ENCODE assay signal across 8 cellular contexts in genomic region chr7:5532520-5533335, GRCh38. TPM values are rescaled to one million over a fixed set of nuclear protein-coding genes. Genes with fewer than 3 reads are reported as not detected.
DNase-seq lines count a peak whose midpoint lies in the region; ATAC-seq and TF ChIP-seq lines count a peak whose summit lies in the region.

No MANE protein-coding gene starts in this region.

- intact Hi-C loops in naive thymus-derived CD4-positive, alpha-beta T cell (cut with micrococcal nuclease) = no loop called here
- intact Hi-C loops in aorta (cut with DNase I) = no loop called here

- H3K9me3 ChIP-seq in SU-DHL-6 (ENCODE audit: insufficient read depth, low read length) (no peaks in the 10 kb centered on the region), aorta (ENCODE audit: control insufficient read depth, low read length) (no peaks in the 10 kb centered on the region)
- no peaks in the 10 kb centered on the region for H3K9me3 ChIP-seq in naive thymus-derived CD4-positive, alpha-beta T cell (ENCODE audit: control insufficient read depth in 2 of 3, low read length in 3 of 3)

- peak in 2 of 3 experiments; percentile 21 to 33 for DNase-seq in effector memory CD8-positive, alpha-beta T cell
- DNase-seq in naive thymus-derived CD4-positive, alpha-beta T cell = peak; percentile 24 to 58 (median 39)
- DNase-seq in aorta (peak; percentile 83 to 84), T-helper 9 cell (no peak), T1000 (lab: John Stamatoyannopoulos, UW) (no peak)

- WGBS in aorta, 2 donors = 58 to 60% methylated on average over 19 of the region's 19 CpGs

- peak overlapping the region; percentile 99 for H3K9ac ChIP-seq in SU-DHL-6 (ENCODE audit: low read length)

- H3K27me3 ChIP-seq in SU-DHL-6 (ENCODE audit: low read length) = no peaks in the 10 kb centered on the region
- H3K27me3 ChIP-seq in naive thymus-derived CD4-positive, alpha-beta T cell (ENCODE audit: control insufficient read depth in 2 of 2, insufficient read depth in 2 of 2, low read length in 2 of 2) = no peaks in the 10 kb centered on the region
- peaks cover 0 to 2% of the 10 kb centered on the region in 2 donors for H3K27me3 ChIP-seq in aorta (ENCODE audit: control insufficient read depth in 1 of 2, insufficient read depth in 2 of 2, low read length in 1 of 2)

- CTCF ChIA-PET in naive thymus-derived CD4-positive, alpha-beta T cell (lab: Charles Lee) = interaction anchor here (0.7 to 2.1 kb wide), 3 partner anchors 21 to 173 kb away, joined by 4 to 9 read pairs (median 7); no protein-coding TSS in a partner anchor

- peaks cover 13% of the 10 kb centered on the region; the same call in 1 of the 2 replicates for H4K20me1 ChIP-seq in SU-DHL-6 (ENCODE audit: low read depth, low read length)

- H3K27ac ChIP-seq in SU-DHL-6 (ENCODE audit: low read depth, low read length) (peak overlapping the region; percentile 97), aorta (ENCODE audit: low read depth in 1 of 2, low read length in 2 of 2) (peak overlapping the region; percentile 40 to 96)
- H3K27ac ChIP-seq in naive thymus-derived CD4-positive, alpha-beta T cell (ENCODE audit: low read depth, low read length) = peak overlapping the region; percentile 99

- no peaks in the 10 kb centered on the region for H3K9me2 ChIP-seq in SU-DHL-6 (replicated peaks; ENCODE audit: insufficient read depth, low read length)

- ATAC-seq in GM19035 (IDR thresholded peaks at IDR 0.05; ENCODE audit: unreplicated experiment) (peak; percentile 27), HG03103 (IDR thresholded peaks at IDR 0.05; ENCODE audit: low read depth, unreplicated experiment) (peak; percentile 21), aorta (ENCODE audit: low FRiP score) (no peak)
- no peak for ATAC-seq in effector memory CD8-positive, alpha-beta T cell (replicated peaks)
- ATAC-seq in naive thymus-derived CD4-positive, alpha-beta T cell = no peak

- H2AFZ ChIP-seq in SU-DHL-6 (ENCODE audit: low read depth, low read length, severe bottlenecking) = peak overlapping the region; percentile 4

- H3K27ac Mint-ChIP-seq in effector memory CD8-positive, alpha-beta T cell = peak overlapping the region; percentile 97 to 99
- H3K27ac Mint-ChIP-seq in naive thymus-derived CD4-positive, alpha-beta T cell = peak overlapping the region; percentile 86 to 96 (median 93)

- peak overlapping the region; percentile 94 for H3K4me2 ChIP-seq in SU-DHL-6 (ENCODE audit: low read depth, low read length, poor library complexity, severe bottlenecking)

- H3F3A ChIP-seq in SU-DHL-6 (ENCODE audit: insufficient read depth) = peaks cover 44% of the 10 kb centered on the region

- peaks cover 9 to 14% of the 10 kb centered on the region in 2 donors for H3K4me1 ChIP-seq in naive thymus-derived CD4-positive, alpha-beta T cell (ENCODE audit: control insufficient read depth in 2 of 2, insufficient read depth in 2 of 2, low read length in 2 of 2)
- no peaks in the 10 kb centered on the region for H3K4me1 ChIP-seq in aorta (ENCODE audit: control insufficient read depth in 1 of 2, insufficient read depth in 2 of 2, low read length in 2 of 2)

- POLR2A ChIA-PET in naive thymus-derived CD4-positive, alpha-beta T cell (lab: Charles Lee) = interaction anchor here (0.6 to 1.5 kb wide), 7 partner anchors 9 to 169 kb away, joined by 3 to 8 read pairs (median 4); no protein-coding TSS in a partner anchor

- no peaks in the 10 kb centered on the region for H3K27me3 Mint-ChIP-seq in effector memory CD8-positive, alpha-beta T cell
- peaks cover 0 to 13% (median 0%) of the 10 kb centered on the region in 5 donors for H3K27me3 Mint-ChIP-seq in naive thymus-derived CD4-positive, alpha-beta T cell

- peaks cover 21% of the 10 kb centered on the region for H3K36me3 ChIP-seq in SU-DHL-6 (ENCODE audit: low read length)
- peaks cover 15 to 26% (median 18%) of the 10 kb centered on the region in 3 experiments for H3K36me3 ChIP-seq in naive thymus-derived CD4-positive, alpha-beta T cell (ENCODE audit: control insufficient read depth in 2 of 3, insufficient read depth in 3 of 3, low read length in 3 of 3)
- peaks cover 3 to 13% of the 10 kb centered on the region in 2 donors for H3K36me3 ChIP-seq in aorta (ENCODE audit: control insufficient read depth in 1 of 2, insufficient read depth in 2 of 2, low read length in 1 of 2)

- peaks cover 34 to 39% of the 10 kb centered on the region in 2 donors for H3K4me1 Mint-ChIP-seq in effector memory CD8-positive, alpha-beta T cell (ENCODE audit: low read depth in 2 of 2)
- H3K4me1 Mint-ChIP-seq in naive thymus-derived CD4-positive, alpha-beta T cell = peaks cover 12 to 39% (median 20%) of the 10 kb centered on the region in 7 donors

- no peaks in the 10 kb centered on the region for H3K9me3 Mint-ChIP-seq in effector memory CD8-positive, alpha-beta T cell
- peaks cover 0 to 16% (median 0%) of the 10 kb centered on the region in 11 donors for H3K9me3 Mint-ChIP-seq in naive thymus-derived CD4-positive, alpha-beta T cell

- peaks cover 24% of the 10 kb centered on the region for H3K79me2 ChIP-seq in SU-DHL-6 (ENCODE audit: insufficient read depth, low read length)

- H3K4me3 Mint-ChIP-seq in effector memory CD8-positive, alpha-beta T cell = peak overlapping the region; percentile 90 to 94
- peak overlapping the region; percentile 91 to 100 (median 98) for H3K4me3 Mint-ChIP-seq in naive thymus-derived CD4-positive, alpha-beta T cell

- H3K4me3 ChIP-seq in SU-DHL-6 (ENCODE audit: insufficient read depth, low read length, poor library complexity, severe bottlenecking) = peak overlapping the region; percentile 89
- H3K4me3 ChIP-seq in naive thymus-derived CD4-positive, alpha-beta T cell (ENCODE audit: low read length) = peak overlapping the region; percentile 93
- H3K4me3 ChIP-seq in aorta (ENCODE audit: low read length in 2 of 2) = no peak overlapping the region

- no peak for TF ChIP-seq CTCF in SU-DHL-6 (IDR thresholded peaks at IDR 0.05; ENCODE audit: insufficient read depth, low read length, poor library complexity, severe bottlenecking)

- H3K36me3 Mint-ChIP-seq in effector memory CD8-positive, alpha-beta T cell (ENCODE audit: insufficient read depth) = peaks cover 43% of the 10 kb centered on the region
- H3K36me3 Mint-ChIP-seq in naive thymus-derived CD4-positive, alpha-beta T cell = peaks cover 15 to 20% (median 15%) of the 10 kb centered on the region in 5 donors

RNA-seq across cellular contexts. Expression of gene ACTB, which starts 2.3 kb away (rescaled TPM):
- total RNA-seq in naive thymus-derived CD4-positive, alpha-beta T cell = over 10,000 TPM in 1 of 5 experiments, 1,000 to 10,000 TPM in 4; 2,405 to 12,292 (median 2,801) TPM
- polyA plus RNA-seq in naive thymus-derived CD4-positive, alpha-beta T cell = over 10,000 TPM; 11,269 to 12,728 TPM
- total RNA-seq in aorta = over 10,000 TPM in 1 of 2 donors, 1,000 to 10,000 TPM in 1; 5,439 to 10,306 TPM
- 1,000 to 10,000 TPM; 3,959 to 4,109 TPM for polyA plus RNA-seq in aorta

RNA-seq across cellular contexts. Expression of gene FBXL18, which starts 19.1 kb away (rescaled TPM):
- 10 to 100 TPM in 2 of 5 experiments, 1 to 10 TPM in 3; 7.3 to 13.7 (median 9.7) TPM for total RNA-seq in naive thymus-derived CD4-positive, alpha-beta T cell
- polyA plus RNA-seq in naive thymus-derived CD4-positive, alpha-beta T cell = 1 to 10 TPM; 1.6 to 2.0 TPM
- 1 to 10 TPM; 8.4 to 9.1 TPM for total RNA-seq in aorta
- polyA plus RNA-seq in aorta = 1 to 10 TPM in 1 of 2 donors, under 1 TPM in 1; 0.88 to 2.1 TPM

RNA-seq across cellular contexts. Expression of gene FSCN1, which starts 59.9 kb away (rescaled TPM):
- 10 to 100 TPM in 1 of 5 experiments, 1 to 10 TPM in 4; 1.1 to 22.6 (median 6.2) TPM for total RNA-seq in naive thymus-derived CD4-positive, alpha-beta T cell
- under 1 TPM in 1 of 2 donors, not detected in 1; 0.09 TPM for polyA plus RNA-seq in naive thymus-derived CD4-positive, alpha-beta T cell
- total RNA-seq in aorta = 10 to 100 TPM; 35.1 to 59.4 TPM
- polyA plus RNA-seq in aorta = 10 to 100 TPM in 1 of 2 donors, 1 to 10 TPM in 1; 9.0 to 16.7 TPM

Comparison
In these comparisons a context has a peak if more than half of its experiments do, and no peak if none do; other contexts are left out.
1. ATAC-seq: peak in GM19035 (single experiment) and HG03103 (single experiment); none in effector memory CD8-positive, alpha-beta T cell (single experiment), naive thymus-derived CD4-positive, alpha-beta T cell (single experiment) and aorta (single experiment).
2. H3K4me3 ChIP-seq: peak in SU-DHL-6 (single experiment) and naive thymus-derived CD4-positive, alpha-beta T cell (single experiment); none in aorta (0 of 2).
3. DNase-seq: peak in effector memory CD8-positive, alpha-beta T cell (2 of 3), naive thymus-derived CD4-positive, alpha-beta T cell (9 of 9) and aorta (2 of 2); none in T-helper 9 cell (single experiment) and T1000 (single experiment).
4. Peak in every context shown above with its lines, with median percentiles within 50 percentile points of each other: H3K27ac ChIP-seq.